Comparison of ENCODE assay signal across 8 cellular contexts in the genomic region with DNA sequence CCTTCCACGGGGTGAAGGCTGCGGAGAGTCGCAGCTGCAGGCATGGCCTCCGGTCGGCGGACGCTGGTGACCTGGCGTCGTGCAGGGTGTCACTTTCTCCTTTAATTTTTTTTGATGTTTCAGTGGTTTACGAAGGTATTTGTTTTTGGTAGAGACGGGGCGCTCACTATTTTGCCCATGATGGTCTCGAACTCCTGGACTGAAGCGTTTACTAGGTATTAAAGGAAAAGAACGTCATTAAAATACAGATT. TPM values are rescaled to one million over a fixed set of nuclear protein-coding genes. Genes with fewer than 3 reads are reported as not detected.
A peak's percentile ranks its signal among the peaks of the same experiment; 100 is the strongest.
DNase-seq lines count a peak whose midpoint lies in the region; ATAC-seq, FAIRE-seq and TF ChIP-seq lines count a peak whose summit lies in the region.

No MANE protein-coding gene starts in this region.

- intact Hi-C loops in K562 (cut with micrococcal nuclease), result loop anchor here (1.0 to 10.0 kb wide), 3 partner anchors 15 to 113 kb away; no protein-coding TSS in a partner anchor

- 0% methylated on average over 15 of the region's 15 CpGs for WGBS in K562 (ENCODE audit: insufficient coverage, low coverage, missing lambda C conversion rate)
- WGBS in mesendoderm (ENCODE audit: extremely low coverage, insufficient coverage, low lambda C conversion rate), result no CpG with 5 or more reads among the region's 15 CpGs

- H3K9ac ChIP-seq in KMS-11, result no peak overlapping the region; the same call in 1 of the 2 replicates
- peak overlapping the region; percentile 58 to 93 for H3K9ac ChIP-seq in K562 (ENCODE audit: insufficient read depth in 1 of 2, low read depth in 2 of 2, low read length in 2 of 2)
- H3K9ac ChIP-seq in mesendoderm (ENCODE audit: low read length), result peak overlapping the region; percentile 21

- H2AK5ac ChIP-seq in mesendoderm (ENCODE audit: low read length), result no peak overlapping the region

- H3K36me3 ChIP-seq in KMS-11 (ENCODE audit: insufficient read depth), result no peaks in the 10 kb centered on the region
- no peaks in the 10 kb centered on the region for H3K36me3 ChIP-seq in K562 (ENCODE audit: control insufficient read depth, insufficient read depth, low read length)
- no peaks in the 10 kb centered on the region for H3K36me3 ChIP-seq in mesendoderm (ENCODE audit: control insufficient read depth, insufficient read depth, low read length)

- no TSS peak for BruUV-seq in K562 (replicated peaks; lab: Mats Ljungman, UMichigan)

- no peak for ATAC-seq in K562
- no peak for ATAC-seq in HG03196 (IDR thresholded peaks at IDR 0.05; ENCODE audit: unreplicated experiment)
- no peak for ATAC-seq in GM21515 (IDR thresholded peaks at IDR 0.05; ENCODE audit: unreplicated experiment)
- no peak for ATAC-seq in GM19397 (IDR thresholded peaks at IDR 0.05; ENCODE audit: unreplicated experiment)

- H3K27me3 ChIP-seq in KMS-11 (ENCODE audit: insufficient read depth, low read depth) (0 out of 2 replicates have a peak, but pooled peaks cover 5% of the 10 kb centered on the region), K562 (ENCODE audit: control insufficient read depth in 2 of 2, insufficient read depth in 2 of 2, low read length in 2 of 2) (no peaks in the 10 kb centered on the region), mesendoderm (ENCODE audit: insufficient read depth, low read length, poor library complexity) (no peaks in the 10 kb centered on the region)

- H4K8ac ChIP-seq in mesendoderm (ENCODE audit: low read depth, low read length), result no peak overlapping the region

- H2AFZ ChIP-seq in KMS-11 (ENCODE audit: low read depth), result peak overlapping the region; percentile 51
- peak overlapping the region; percentile 95 for H2AFZ ChIP-seq in K562 (ENCODE audit: low read depth, low read length)

- H3K79me1 ChIP-seq in mesendoderm (ENCODE audit: low read length), result no peaks in the 10 kb centered on the region

- in situ Hi-C loops in K562 (cut with MboI), result no loop called here

- TF ChIP-seq CTCF in AG04449 (IDR thresholded peaks at IDR 0.05; ENCODE audit: insufficient read depth, low read length, missing control alignments) (no peak), KMS-11 (conservative IDR thresholded peaks at IDR 0.05; ENCODE audit: low read depth, low read length) (no peak), K562 (IDR thresholded peaks at IDR 0.05 in 2 of 3, conservative IDR thresholded peaks at IDR 0.05 in 1 of 3; ENCODE audit: insufficient read depth in 2 of 3, low read depth in 1 of 3, low read length in 3 of 3) (no peak)

- no peak for TF ChIP-seq POLR2A in K562 (conservative IDR thresholded peaks at IDR 0.05)

- POLR2A ChIA-PET in AG04449 (lab: Yijun Ruan, JAX), result no interaction called here
- POLR2A ChIA-PET in K562 (lab: Yijun Ruan, JAX), result interaction anchor here (0.5 to 1.3 kb wide), 3 partner anchors 9 to 86 kb away, joined by 3 to 6 read pairs (median 3); no protein-coding TSS in a partner anchor

- H3K79me2 ChIP-seq in KMS-11 (ENCODE audit: insufficient read depth, low read depth), result no peaks in the 10 kb centered on the region
- no peaks in the 10 kb centered on the region for H3K79me2 ChIP-seq in K562 (ENCODE audit: control insufficient read depth, insufficient read depth, low read length)
- H3K79me2 ChIP-seq in mesendoderm (ENCODE audit: control insufficient read depth, insufficient read depth, low read length), result no peaks in the 10 kb centered on the region

- no peak overlapping the region for H3K23ac ChIP-seq in mesendoderm (ENCODE audit: low read length)

- H3K9me3 ChIP-seq in K562 (replicated peaks; ENCODE audit: control insufficient read depth, insufficient read depth, low read depth, low read length), result no peaks in the 10 kb centered on the region

- TF ChIP-seq RAD21 in K562 (CRISPR knock-in tag; conservative IDR thresholded peaks at IDR 0.05 in 1 of 2, IDR thresholded peaks at IDR 0.05 in 1 of 2), result no peak

- H4K5ac ChIP-seq in mesendoderm (ENCODE audit: low read length), result no peak overlapping the region

- H3K18ac ChIP-seq in mesendoderm (ENCODE audit: low read length), result no peak overlapping the region

- no peak overlapping the region for H2BK120ac ChIP-seq in mesendoderm (ENCODE audit: low read depth, low read length)

- H4K20me1 ChIP-seq in KMS-11 (ENCODE audit: insufficient read depth), result no peaks in the 10 kb centered on the region
- H4K20me1 ChIP-seq in K562 (replicated peaks; ENCODE audit: control insufficient read depth, insufficient read depth, low read length), result peaks cover 4% of the 10 kb centered on the region; the same call in 1 of the 2 replicates

- no peak overlapping the region for H3K4ac ChIP-seq in mesendoderm (ENCODE audit: low read depth, low read length)

- H2BK15ac ChIP-seq in mesendoderm (replicated peaks; ENCODE audit: low read depth), result no peak overlapping the region

- H3K4me2 ChIP-seq in KMS-11, result peak overlapping the region; percentile 94
- peak overlapping the region; percentile 99 for H3K4me2 ChIP-seq in K562 (ENCODE audit: insufficient read depth, low read length)
- H3K4me2 ChIP-seq in mesendoderm (ENCODE audit: low read length), result peak overlapping the region; percentile 38

- peak overlapping the region; percentile 42 for H3K56ac ChIP-seq in mesendoderm (ENCODE audit: low read length)

- DNase-seq in AG04449 (ENCODE audit: low read depth, low spot score) (no peak), K562 (ENCODE audit: extremely low read depth in 1 of 4, low spot score in 3 of 4) (peak in 1 of 4 experiments; percentile 35), mesendoderm (no peak), 8988T (no peak)

- no peak overlapping the region for H2BK5ac ChIP-seq in mesendoderm (ENCODE audit: low read length)

- CTCF ChIA-PET in AG04449 (lab: Yijun Ruan, JAX), result interaction anchor here (1.2 to 10.3 kb wide), 4 partner anchors 10 to 18 kb away, joined by 3 to 206 read pairs (median 9); a partner anchor contains a TSS
- CTCF ChIA-PET in K562 (lab: Yijun Ruan, JAX; ENCODE audit: low intra/inter-chr PET ratio), result interaction anchor here (0.5 kb wide), 1 partner anchor 125 kb away, joined by 3 read pairs; no protein-coding TSS in a partner anchor

- no peak for FAIRE-seq in K562 (lab: Jason Lieb, UNC)

- H3K4me3 ChIP-seq in AG04449 (ENCODE audit: low read depth, low read length) (peak overlapping the region; percentile 66), KMS-11 (IDR thresholded peaks at IDR 0.05; ENCODE audit: insufficient read depth, low read depth, low read length) (peak overlapping the region; percentile 33), K562 (peak overlapping the region; percentile 62), mesendoderm (ENCODE audit: low read length) (no peak overlapping the region)

- no peak for TF ChIP-seq EP300 in K562 (IDR thresholded peaks at IDR 0.05; ENCODE audit: low read length)

- H3K27ac ChIP-seq in KMS-11, result peak overlapping the region; percentile 25
- H3K27ac ChIP-seq in K562 (ENCODE audit: extremely low read depth, low read depth, low read length), result peak overlapping the region; percentile 81
- H3K27ac ChIP-seq in mesendoderm (ENCODE audit: low read depth, low read length), result no peak overlapping the region

- peaks cover 15% of the 10 kb centered on the region for H3K4me1 ChIP-seq in KMS-11 (ENCODE audit: low read depth, poor library complexity, severe bottlenecking)
- H3K4me1 ChIP-seq in K562 (replicated peaks in 1 of 2; ENCODE audit: control insufficient read depth in 2 of 2, insufficient read depth in 2 of 2, low read length in 2 of 2), result peaks cover 0 to 39% of the 10 kb centered on the region in 2 experiments; a peak in 3 of 5 replicates
- no peaks in the 10 kb centered on the region for H3K4me1 ChIP-seq in mesendoderm (ENCODE audit: control insufficient read depth, low read depth, low read length)

- H3K9me1 ChIP-seq in K562 (ENCODE audit: control insufficient read depth, insufficient read depth, low read length), result no peaks in the 10 kb centered on the region

RNA-seq across cellular contexts. Expression of a gene that starts 17.1 kb away (rescaled TPM):
- 3.3 and 8.4 TPM in 2 replicates for total RNA-seq in K562 (2011; cell fraction: chromatin; rRNA removed; ENCODE audit: low replicate concordance)
- 6.6 and 7.7 TPM in 2 replicates for total RNA-seq in K562 (2011; cell fraction: nucleolus; rRNA removed)
- 4.5 and 4.7 TPM in 2 replicates for total RNA-seq in K562 (2011; cell fraction: nucleoplasm; rRNA removed)
- total RNA-seq in K562 (2014; rRNA removed) (2.7 and 3.2 TPM in 2 replicates), K562 (2014; rRNA removed; fragmentation: Illumina TruSeq; extraction: Trizol) (0.61 and 0.84 TPM in 2 replicates), K562 (2015; rRNA removed; fragmentation: Illumina TruSeq; extraction: Trizol) (1.8 and 2.1 TPM in 2 replicates), K562 (2021) (9.3 and 10.0 TPM in 2 replicates)
- polyA plus RNA-seq in K562 (2011; rRNA removed) (0.74 and 1.2 TPM in 2 replicates), K562 (2014; fragmentation: Illumina TruSeq; extraction: Trizol) (1.8 and 5.0 TPM in 2 replicates), K562 (2014; fragmentation: Nextera tagmentation; extraction: Ambion mirVana) (under 1 TPM; 0.49 to 0.62 TPM), K562 (2014; rRNA removed) (3.1 and 3.2 TPM in 2 replicates)
- 0.93 and 2.0 TPM in 2 replicates for polyA plus RNA-seq in K562 (2011; cell fraction: cytosol; rRNA removed)
- polyA plus RNA-seq in K562 (2011; cell fraction: nucleus; rRNA removed), result 3.5 and 6.9 TPM in 2 replicates
- 6.1 and 13.6 TPM in 2 replicates for polyA plus RNA-seq in K562 (2012)
- 0.88 and 0.99 TPM in 2 replicates for polyA minus RNA-seq in K562 (2011; rRNA and poly(A)+ RNA removed)
- 3.6 and 7.0 TPM in 2 replicates for polyA minus RNA-seq in K562 (2011; cell fraction: cytosol; rRNA and poly(A)+ RNA removed)
- polyA minus RNA-seq in K562 (2011; cell fraction: nucleus; rRNA and poly(A)+ RNA removed), result 3.0 and 3.4 TPM in 2 replicates
- polyA plus RNA-seq in mesendoderm (2013, experiment 1 of 2), result 4.3 TPM
- 4.6 TPM for polyA plus RNA-seq in mesendoderm (2013, experiment 2 of 2)

RNA-seq across cellular contexts. Expression of a gene that starts 36.1 kb away (rescaled TPM):
- 0.81 and 1.4 TPM in 2 replicates for total RNA-seq in K562 (2011; cell fraction: chromatin; rRNA removed; ENCODE audit: low replicate concordance)
- 1.3 and 1.8 TPM in 2 replicates for total RNA-seq in K562 (2011; cell fraction: nucleolus; rRNA removed)
- total RNA-seq in K562 (2011; cell fraction: nucleoplasm; rRNA removed), result 0.73 and 2.6 TPM in 2 replicates
- total RNA-seq in K562 (2014; rRNA removed), result 0.45 TPM in 1 of 2 replicates, not detected in the other
- 0.15 and 0.54 TPM in 2 replicates for total RNA-seq in K562 (2014; rRNA removed; fragmentation: Illumina TruSeq; extraction: Trizol)
- 0.23 TPM in 1 of 2 replicates, not detected in the other for total RNA-seq in K562 (2015; rRNA removed; fragmentation: Illumina TruSeq; extraction: Trizol)
- total RNA-seq in K562 (2021), result 0.22 TPM in 1 of 2 replicates, not detected in the other
- 0.46 TPM in 2 replicates for polyA plus RNA-seq in K562 (2011; rRNA removed)
- 1.1 and 1.3 TPM in 2 replicates for polyA plus RNA-seq in K562 (2011; cell fraction: cytosol; rRNA removed)
- polyA plus RNA-seq in K562 (2011; cell fraction: nucleus; rRNA removed), result 0.57 and 1.0 TPM in 2 replicates
- polyA plus RNA-seq in K562 (2012), result 0.08 and 0.11 TPM in 2 replicates
- 0.30 and 0.61 TPM in 2 replicates for polyA plus RNA-seq in K562 (2014; fragmentation: Illumina TruSeq; extraction: Trizol)
- not detected for polyA plus RNA-seq in K562 (2014; fragmentation: Nextera tagmentation; extraction: Ambion mirVana)
- polyA plus RNA-seq in K562 (2014; rRNA removed), result 0.12 and 0.25 TPM in 2 replicates
- 0.84 and 2.9 TPM in 2 replicates for polyA minus RNA-seq in K562 (2011; rRNA and poly(A)+ RNA removed)
- 2.0 TPM in 1 of 2 replicates, not detected in the other for polyA minus RNA-seq in K562 (2011; cell fraction: cytosol; rRNA and poly(A)+ RNA removed)
- polyA minus RNA-seq in K562 (2011; cell fraction: nucleus; rRNA and poly(A)+ RNA removed), result 0.44 TPM in 1 of 2 replicates, not detected in the other
- polyA plus RNA-seq in mesendoderm (2013, experiment 1 of 2), result 0.25 TPM
- polyA plus RNA-seq in mesendoderm (2013, experiment 2 of 2), result 0.11 TPM

RNA-seq across cellular contexts. Expression of a gene that starts 39.6 kb away (rescaled TPM):
- total RNA-seq in K562 (2011; cell fraction: chromatin; rRNA removed; ENCODE audit: low replicate concordance), result 3.9 and 8.4 TPM in 2 replicates
- 8.7 and 9.3 TPM in 2 replicates for total RNA-seq in K562 (2011; cell fraction: nucleolus; rRNA removed)
- total RNA-seq in K562 (2011; cell fraction: nucleoplasm; rRNA removed), result 3.0 and 3.1 TPM in 2 replicates
- total RNA-seq in K562 (2014; rRNA removed) (11.8 and 14.2 TPM in 2 replicates), K562 (2014; rRNA removed; fragmentation: Illumina TruSeq; extraction: Trizol) (1.9 and 2.4 TPM in 2 replicates), K562 (2015; rRNA removed; fragmentation: Illumina TruSeq; extraction: Trizol) (5.1 and 5.4 TPM in 2 replicates), K562 (2021) (9.4 and 10.1 TPM in 2 replicates)
- polyA plus RNA-seq in K562 (2011; rRNA removed) (3.6 and 4.7 TPM in 2 replicates), K562 (2014; fragmentation: Illumina TruSeq; extraction: Trizol) (3.3 and 5.0 TPM in 2 replicates), K562 (2014; fragmentation: Nextera tagmentation; extraction: Ambion mirVana) (not detected), K562 (2014; rRNA removed) (8.3 and 8.7 TPM in 2 replicates)
- 6.0 and 16.0 TPM in 2 replicates for polyA plus RNA-seq in K562 (2011; cell fraction: cytosol; rRNA removed)
- 6.6 and 12.0 TPM in 2 replicates for polyA plus RNA-seq in K562 (2011; cell fraction: nucleus; rRNA removed)
- polyA plus RNA-seq in K562 (2012), result 6.3 and 12.0 TPM in 2 replicates
- 0.81 and 2.0 TPM in 2 replicates for polyA minus RNA-seq in K562 (2011; rRNA and poly(A)+ RNA removed)
- polyA minus RNA-seq in K562 (2011; cell fraction: cytosol; rRNA and poly(A)+ RNA removed), result 4.6 and 6.7 TPM in 2 replicates
- 1.9 and 2.6 TPM in 2 replicates for polyA minus RNA-seq in K562 (2011; cell fraction: nucleus; rRNA and poly(A)+ RNA removed)
- 9.9 TPM for polyA plus RNA-seq in mesendoderm (2013, experiment 1 of 2)
- 9.8 TPM for polyA plus RNA-seq in mesendoderm (2013, experiment 2 of 2)

RNA-seq across cellular contexts. Expression of a gene that starts 52.9 kb away (rescaled TPM):
- total RNA-seq in K562 (2011; cell fraction: chromatin; rRNA removed; ENCODE audit: low replicate concordance), result not detected in 2 replicates
- 0.17 TPM in 1 of 2 replicates, not detected in the other for total RNA-seq in K562 (2011; cell fraction: nucleolus; rRNA removed)
- 0.37 TPM in 1 of 2 replicates, not detected in the other for total RNA-seq in K562 (2011; cell fraction: nucleoplasm; rRNA removed)
- total RNA-seq in K562 (2014; rRNA removed), result not detected in 2 replicates
- not detected in 2 replicates for total RNA-seq in K562 (2014; rRNA removed; fragmentation: Illumina TruSeq; extraction: Trizol)
- not detected in 2 replicates for total RNA-seq in K562 (2015; rRNA removed; fragmentation: Illumina TruSeq; extraction: Trizol)
- 0.16 and 0.22 TPM in 2 replicates for total RNA-seq in K562 (2021)
- not detected in 2 replicates for polyA plus RNA-seq in K562 (2011; rRNA removed)
- polyA plus RNA-seq in K562 (2011; cell fraction: cytosol; rRNA removed), result 0.03 TPM in 1 of 2 replicates, not detected in the other
- 0.10 TPM in 1 of 2 replicates, not detected in the other for polyA plus RNA-seq in K562 (2011; cell fraction: nucleus; rRNA removed)
- 0.14 TPM in 1 of 2 replicates, not detected in the other for polyA plus RNA-seq in K562 (2012)
- polyA plus RNA-seq in K562 (2014; fragmentation: Illumina TruSeq; extraction: Trizol), result not detected in 2 replicates
- polyA plus RNA-seq in K562 (2014; fragmentation: Nextera tagmentation; extraction: Ambion mirVana), result not detected
- not detected in 2 replicates for polyA plus RNA-seq in K562 (2014; rRNA removed)
- not detected in 2 replicates for polyA minus RNA-seq in K562 (2011; rRNA and poly(A)+ RNA removed)
- polyA minus RNA-seq in K562 (2011; cell fraction: cytosol; rRNA and poly(A)+ RNA removed), result not detected in 2 replicates
- not detected in 2 replicates for polyA minus RNA-seq in K562 (2011; cell fraction: nucleus; rRNA and poly(A)+ RNA removed)
- polyA plus RNA-seq in mesendoderm (2013, experiment 1 of 2), result 102 TPM
- polyA plus RNA-seq in mesendoderm (2013, experiment 2 of 2), result 104 TPM

Comparison
In these comparisons a context has a peak if more than half of its experiments do, and no peak if none do; other contexts are left out.
1. H3K4me2 ChIP-seq: peak in every context shown above with its lines; median percentile 99 in K562; 94 in KMS-11; 38 in mesendoderm.